ENCODE assay signal across 1 cellular context in the genomic region with DNA sequence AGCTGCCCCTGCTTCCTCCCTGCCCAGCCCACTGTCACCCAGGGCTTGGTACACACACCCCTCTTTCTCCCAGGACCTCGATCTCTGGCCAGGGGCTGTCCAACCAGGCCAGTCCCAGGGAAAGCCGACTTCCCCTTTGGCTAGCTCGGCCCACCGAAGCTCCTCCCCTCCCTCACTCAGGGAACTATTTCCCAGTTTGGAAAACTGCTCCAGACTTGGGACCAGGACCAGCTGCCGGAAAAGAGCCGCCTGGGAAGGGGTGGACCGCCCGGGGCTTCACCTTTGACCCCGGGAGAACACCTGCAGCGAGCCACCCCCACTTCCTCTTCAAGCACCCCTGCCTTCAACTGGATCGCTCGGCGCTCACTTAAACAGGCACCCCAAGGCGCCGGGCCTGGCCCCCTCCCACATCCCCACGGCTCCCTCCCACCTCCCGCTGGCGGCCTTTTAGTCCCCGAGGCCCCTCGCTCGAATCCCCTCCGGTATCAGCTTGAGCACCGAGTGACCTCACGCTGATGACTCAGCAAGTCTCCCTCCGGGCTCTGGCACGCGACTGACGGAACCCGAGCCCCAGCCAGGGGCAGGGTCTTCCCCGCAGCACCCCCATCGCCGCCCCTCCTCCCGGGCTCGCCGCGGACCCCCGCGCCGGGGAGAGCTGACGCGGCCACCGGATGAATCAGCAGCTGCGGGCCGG.
A peak's percentile ranks its signal among the peaks of the same experiment; 100 is the strongest.
TF ChIP-seq lines count a peak whose summit lies in the region.

No MANE protein-coding gene starts in this region.

TF ChIP-seq in K562, 482 proteins besides CTCF, POLR2A, EP300 and RAD21 (continued from another document and continues in another):
- TF ChIP-seq, protein P1, sequence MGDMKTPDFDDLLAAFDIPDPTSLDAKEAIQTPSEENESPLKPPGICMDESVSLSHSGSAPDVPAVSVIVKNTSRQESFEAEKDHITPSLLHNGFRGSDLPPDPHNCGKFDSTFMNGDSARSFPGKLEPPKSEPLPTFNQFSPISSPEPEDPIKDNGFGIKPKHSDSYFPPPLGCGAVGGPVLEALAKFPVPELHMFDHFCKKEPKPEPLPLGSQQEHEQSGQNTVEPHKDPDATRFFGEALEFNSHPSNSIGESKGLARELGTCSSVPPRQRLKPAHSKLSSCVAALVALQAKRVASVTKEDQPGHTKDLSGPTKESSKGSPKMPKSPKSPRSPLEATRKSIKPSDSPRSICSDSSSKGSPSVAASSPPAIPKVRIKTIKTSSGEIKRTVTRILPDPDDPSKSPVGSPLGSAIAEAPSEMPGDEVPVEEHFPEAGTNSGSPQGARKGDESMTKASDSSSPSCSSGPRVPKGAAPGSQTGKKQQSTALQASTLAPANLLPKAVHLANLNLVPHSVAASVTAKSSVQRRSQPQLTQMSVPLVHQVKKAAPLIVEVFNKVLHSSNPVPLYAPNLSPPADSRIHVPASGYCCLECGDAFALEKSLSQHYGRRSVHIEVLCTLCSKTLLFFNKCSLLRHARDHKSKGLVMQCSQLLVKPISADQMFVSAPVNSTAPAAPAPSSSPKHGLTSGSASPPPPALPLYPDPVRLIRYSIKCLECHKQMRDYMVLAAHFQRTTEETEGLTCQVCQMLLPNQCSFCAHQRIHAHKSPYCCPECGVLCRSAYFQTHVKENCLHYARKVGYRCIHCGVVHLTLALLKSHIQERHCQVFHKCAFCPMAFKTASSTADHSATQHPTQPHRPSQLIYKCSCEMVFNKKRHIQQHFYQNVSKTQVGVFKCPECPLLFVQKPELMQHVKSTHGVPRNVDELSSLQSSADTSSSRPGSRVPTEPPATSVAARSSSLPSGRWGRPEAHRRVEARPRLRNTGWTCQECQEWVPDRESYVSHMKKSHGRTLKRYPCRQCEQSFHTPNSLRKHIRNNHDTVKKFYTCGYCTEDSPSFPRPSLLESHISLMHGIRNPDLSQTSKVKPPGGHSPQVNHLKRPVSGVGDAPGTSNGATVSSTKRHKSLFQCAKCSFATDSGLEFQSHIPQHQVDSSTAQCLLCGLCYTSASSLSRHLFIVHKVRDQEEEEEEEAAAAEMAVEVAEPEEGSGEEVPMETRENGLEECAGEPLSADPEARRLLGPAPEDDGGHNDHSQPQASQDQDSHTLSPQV (IDR thresholded peaks at IDR 0.05), result peak; percentile 61; the same call in 1 of the 2 replicates
- TF ChIP-seq BHLHE40 (IDR thresholded peaks at IDR 0.05; ENCODE audit: low read length), result peak; percentile 96
- TF ChIP-seq GATAD2A (IDR thresholded peaks at IDR 0.05), result 0 out of 2 replicates have a peak, but pooled peaks have one; percentile 50
- TF ChIP-seq DPF2 (IDR thresholded peaks at IDR 0.05), result peak; percentile 80
- no peak for TF ChIP-seq YY1 (IDR thresholded peaks at IDR 0.05; ENCODE audit: borderline replicate concordance in 1 of 3, control insufficient read depth in 1 of 3, extremely low read depth in 1 of 3, insufficient read depth in 3 of 3, insufficient read length in 1 of 3, insufficient replicate concordance in 2 of 3, low read depth in 1 of 3, low read length in 2 of 3)
- peak; percentile 80 for TF ChIP-seq RBFOX2 (IDR thresholded peaks at IDR 0.05; ENCODE audit: low read depth, low read length)
- peak; percentile 73 for TF ChIP-seq SMARCA4 (IDR thresholded peaks at IDR 0.05)
- TF ChIP-seq, protein P2, sequence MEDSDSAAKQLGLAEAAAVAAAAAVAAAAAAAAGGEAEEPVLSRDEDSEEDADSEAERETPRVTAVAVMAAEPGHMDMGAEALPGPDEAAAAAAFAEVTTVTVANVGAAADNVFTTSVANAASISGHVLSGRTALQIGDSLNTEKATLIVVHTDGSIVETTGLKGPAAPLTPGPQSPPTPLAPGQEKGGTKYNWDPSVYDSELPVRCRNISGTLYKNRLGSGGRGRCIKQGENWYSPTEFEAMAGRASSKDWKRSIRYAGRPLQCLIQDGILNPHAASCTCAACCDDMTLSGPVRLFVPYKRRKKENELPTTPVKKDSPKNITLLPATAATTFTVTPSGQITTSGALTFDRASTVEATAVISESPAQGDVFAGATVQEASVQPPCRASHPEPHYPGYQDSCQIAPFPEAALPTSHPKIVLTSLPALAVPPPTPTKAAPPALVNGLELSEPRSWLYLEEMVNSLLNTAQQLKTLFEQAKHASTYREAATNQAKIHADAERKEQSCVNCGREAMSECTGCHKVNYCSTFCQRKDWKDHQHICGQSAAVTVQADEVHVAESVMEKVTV (CRISPR knock-in tag; IDR thresholded peaks at IDR 0.05), result no peak
- TF ChIP-seq GATAD2B (IDR thresholded peaks at IDR 0.05; ENCODE audit: borderline replicate concordance), result peak; percentile 81; the same call in 1 of the 2 replicates
- TF ChIP-seq, protein P3, sequence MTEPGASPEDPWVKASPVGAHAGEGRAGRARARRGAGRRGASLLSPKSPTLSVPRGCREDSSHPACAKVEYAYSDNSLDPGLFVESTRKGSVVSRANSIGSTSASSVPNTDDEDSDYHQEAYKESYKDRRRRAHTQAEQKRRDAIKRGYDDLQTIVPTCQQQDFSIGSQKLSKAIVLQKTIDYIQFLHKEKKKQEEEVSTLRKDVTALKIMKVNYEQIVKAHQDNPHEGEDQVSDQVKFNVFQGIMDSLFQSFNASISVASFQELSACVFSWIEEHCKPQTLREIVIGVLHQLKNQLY (CRISPR knock-in tag; conservative IDR thresholded peaks at IDR 0.05), result no peak
- TF ChIP-seq POLR2B (IDR thresholded peaks at IDR 0.05; ENCODE audit: low read depth, partially characterized antibody), result no peak
- peak; percentile 95 for TF ChIP-seq JUND (IDR thresholded peaks at IDR 0.05; ENCODE audit: borderline replicate concordance, low read depth, low read length)
- peak; percentile 89; the same call in 2 of the 3 replicates for TF ChIP-seq JUND (tag; IDR thresholded peaks at IDR 0.05; ENCODE audit: borderline replicate concordance, low read depth, low read length)
- TF ChIP-seq MYNN (IDR thresholded peaks at IDR 0.05), result peak; percentile 49
- no peak for TF ChIP-seq MYNN (CRISPR knock-in tag; IDR thresholded peaks at IDR 0.05)
- TF ChIP-seq NFIC (IDR thresholded peaks at IDR 0.05), result peak; percentile 27; the same call in 1 of the 2 replicates
- TF ChIP-seq, protein P4, sequence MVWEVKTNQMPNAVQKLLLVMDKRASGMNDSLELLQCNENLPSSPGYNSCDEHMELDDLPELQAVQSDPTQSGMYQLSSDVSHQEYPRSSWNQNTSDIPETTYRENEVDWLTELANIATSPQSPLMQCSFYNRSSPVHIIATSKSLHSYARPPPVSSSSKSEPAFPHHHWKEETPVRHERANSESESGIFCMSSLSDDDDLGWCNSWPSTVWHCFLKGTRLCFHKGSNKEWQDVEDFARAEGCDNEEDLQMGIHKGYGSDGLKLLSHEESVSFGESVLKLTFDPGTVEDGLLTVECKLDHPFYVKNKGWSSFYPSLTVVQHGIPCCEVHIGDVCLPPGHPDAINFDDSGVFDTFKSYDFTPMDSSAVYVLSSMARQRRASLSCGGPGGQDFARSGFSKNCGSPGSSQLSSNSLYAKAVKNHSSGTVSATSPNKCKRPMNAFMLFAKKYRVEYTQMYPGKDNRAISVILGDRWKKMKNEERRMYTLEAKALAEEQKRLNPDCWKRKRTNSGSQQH (CRISPR knock-in tag; IDR thresholded peaks at IDR 0.05), result no peak
- peak; percentile 31 for TF ChIP-seq BRD9 (IDR thresholded peaks at IDR 0.05; ENCODE audit: low read depth, partially characterized antibody)
- TF ChIP-seq ZNF444 (CRISPR knock-in tag; IDR thresholded peaks at IDR 0.05), result no peak
- no peak for TF ChIP-seq ZNF121 (CRISPR knock-in tag; conservative IDR thresholded peaks at IDR 0.05)
- TF ChIP-seq ATF7 (IDR thresholded peaks at IDR 0.05), result peak; percentile 92
- TF ChIP-seq TOE1 (IDR thresholded peaks at IDR 0.05; ENCODE audit: borderline replicate concordance), result no peak
- no peak for TF ChIP-seq TOE1 (CRISPR knock-in tag; IDR thresholded peaks at IDR 0.05; ENCODE audit: borderline replicate concordance, low read depth)
- no peak for TF ChIP-seq PHB (CRISPR knock-in tag; IDR thresholded peaks at IDR 0.05)
- TF ChIP-seq, protein P5, sequence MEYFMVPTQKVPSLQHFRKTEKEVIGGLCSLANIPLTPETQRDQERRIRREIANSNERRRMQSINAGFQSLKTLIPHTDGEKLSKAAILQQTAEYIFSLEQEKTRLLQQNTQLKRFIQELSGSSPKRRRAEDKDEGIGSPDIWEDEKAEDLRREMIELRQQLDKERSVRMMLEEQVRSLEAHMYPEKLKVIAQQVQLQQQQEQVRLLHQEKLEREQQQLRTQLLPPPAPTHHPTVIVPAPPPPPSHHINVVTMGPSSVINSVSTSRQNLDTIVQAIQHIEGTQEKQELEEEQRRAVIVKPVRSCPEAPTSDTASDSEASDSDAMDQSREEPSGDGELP (CRISPR knock-in tag; IDR thresholded peaks at IDR 0.05; ENCODE audit: borderline replicate concordance), result peak; percentile 68; the same call in 1 of the 2 replicates
- no peak for TF ChIP-seq SMARCB1 (IDR thresholded peaks at IDR 0.05; ENCODE audit: insufficient read length, low read depth)
- TF ChIP-seq NCOR1 (IDR thresholded peaks at IDR 0.05), result peak; percentile 67
- TF ChIP-seq TRIM24 (IDR thresholded peaks at IDR 0.05), result peak in 1 of 2 experiments; percentile 20; a peak in 1 of 4 replicates
- no peak for TF ChIP-seq FOXA1 (IDR thresholded peaks at IDR 0.05; ENCODE audit: borderline replicate concordance)
- TF ChIP-seq BRD4 (IDR thresholded peaks at IDR 0.05), result peak; percentile 61; the same call in 1 of the 2 replicates
- no peak for TF ChIP-seq PYGO2 (tag; IDR thresholded peaks at IDR 0.05)
- no peak for TF ChIP-seq E2F3 (CRISPR knock-in tag; IDR thresholded peaks at IDR 0.05)
- TF ChIP-seq FOXP1 (CRISPR knock-in tag; IDR thresholded peaks at IDR 0.05), result no peak
- TF ChIP-seq KLF1 (tag; IDR thresholded peaks at IDR 0.05), result no peak
- no peak for TF ChIP-seq RFX1 (IDR thresholded peaks at IDR 0.05)
- peak; percentile 41; the same call in 1 of the 2 replicates for TF ChIP-seq L3MBTL2 (IDR thresholded peaks at IDR 0.05)
- TF ChIP-seq ZNF197 (CRISPR knock-in tag; IDR thresholded peaks at IDR 0.05; ENCODE audit: low read depth), result no peak
- peak; percentile 84 for TF ChIP-seq CHD4 (IDR thresholded peaks at IDR 0.05; ENCODE audit: insufficient read depth, insufficient replicate concordance, low read depth, low read length, poor library complexity, severe bottlenecking)
- no peak for TF ChIP-seq MIER1 (IDR thresholded peaks at IDR 0.05; ENCODE audit: low read depth)
- TF ChIP-seq MTA1 (IDR thresholded peaks at IDR 0.05; ENCODE audit: borderline replicate concordance), result peak; percentile 60
- TF ChIP-seq, protein P6, sequence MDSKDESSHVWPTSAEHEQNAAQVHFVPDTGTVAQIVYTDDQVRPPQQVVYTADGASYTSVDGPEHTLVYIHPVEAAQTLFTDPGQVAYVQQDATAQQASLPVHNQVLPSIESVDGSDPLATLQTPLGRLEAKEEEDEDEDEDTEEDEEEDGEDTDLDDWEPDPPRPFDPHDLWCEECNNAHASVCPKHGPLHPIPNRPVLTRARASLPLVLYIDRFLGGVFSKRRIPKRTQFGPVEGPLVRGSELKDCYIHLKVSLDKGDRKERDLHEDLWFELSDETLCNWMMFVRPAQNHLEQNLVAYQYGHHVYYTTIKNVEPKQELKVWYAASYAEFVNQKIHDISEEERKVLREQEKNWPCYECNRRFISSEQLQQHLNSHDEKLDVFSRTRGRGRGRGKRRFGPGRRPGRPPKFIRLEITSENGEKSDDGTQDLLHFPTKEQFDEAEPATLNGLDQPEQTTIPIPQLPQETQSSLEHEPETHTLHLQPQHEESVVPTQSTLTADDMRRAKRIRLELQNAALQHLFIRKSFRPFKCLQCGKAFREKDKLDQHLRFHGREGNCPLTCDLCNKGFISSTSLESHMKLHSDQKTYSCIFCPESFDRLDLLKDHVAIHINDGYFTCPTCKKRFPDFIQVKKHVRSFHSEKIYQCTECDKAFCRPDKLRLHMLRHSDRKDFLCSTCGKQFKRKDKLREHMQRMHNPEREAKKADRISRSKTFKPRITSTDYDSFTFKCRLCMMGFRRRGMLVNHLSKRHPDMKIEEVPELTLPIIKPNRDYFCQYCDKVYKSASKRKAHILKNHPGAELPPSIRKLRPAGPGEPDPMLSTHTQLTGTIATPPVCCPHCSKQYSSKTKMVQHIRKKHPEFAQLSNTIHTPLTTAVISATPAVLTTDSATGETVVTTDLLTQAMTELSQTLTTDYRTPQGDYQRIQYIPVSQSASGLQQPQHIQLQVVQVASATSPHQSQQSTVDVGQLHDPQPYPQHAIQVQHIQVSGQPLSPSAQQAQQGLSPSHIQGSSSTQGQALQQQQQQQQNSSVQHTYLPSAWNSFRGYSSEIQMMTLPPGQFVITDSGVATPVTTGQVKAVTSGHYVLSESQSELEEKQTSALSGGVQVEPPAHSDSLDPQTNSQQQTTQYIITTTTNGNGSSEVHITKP (IDR thresholded peaks at IDR 0.05; ENCODE audit: partially characterized antibody), result peak; percentile 35
- TF ChIP-seq CBFA2T3 (IDR thresholded peaks at IDR 0.05), result peak; percentile 37
- TF ChIP-seq ETS2 (tag; IDR thresholded peaks at IDR 0.05; ENCODE audit: borderline replicate concordance, poor library complexity, severe bottlenecking), result no peak
- TF ChIP-seq PRMT5 (CRISPR knock-in tag; IDR thresholded peaks at IDR 0.05), result no peak
- TF ChIP-seq, protein P7, sequence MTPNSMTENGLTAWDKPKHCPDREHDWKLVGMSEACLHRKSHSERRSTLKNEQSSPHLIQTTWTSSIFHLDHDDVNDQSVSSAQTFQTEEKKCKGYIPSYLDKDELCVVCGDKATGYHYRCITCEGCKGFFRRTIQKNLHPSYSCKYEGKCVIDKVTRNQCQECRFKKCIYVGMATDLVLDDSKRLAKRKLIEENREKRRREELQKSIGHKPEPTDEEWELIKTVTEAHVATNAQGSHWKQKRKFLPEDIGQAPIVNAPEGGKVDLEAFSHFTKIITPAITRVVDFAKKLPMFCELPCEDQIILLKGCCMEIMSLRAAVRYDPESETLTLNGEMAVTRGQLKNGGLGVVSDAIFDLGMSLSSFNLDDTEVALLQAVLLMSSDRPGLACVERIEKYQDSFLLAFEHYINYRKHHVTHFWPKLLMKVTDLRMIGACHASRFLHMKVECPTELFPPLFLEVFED (CRISPR knock-in tag; conservative IDR thresholded peaks at IDR 0.05), result no peak
- TF ChIP-seq NCOA4 (IDR thresholded peaks at IDR 0.05; ENCODE audit: partially characterized antibody), result no peak
- TF ChIP-seq BCOR (IDR thresholded peaks at IDR 0.05), result 0 out of 2 replicates have a peak, but pooled peaks have one; percentile 46
- no peak for TF ChIP-seq ATF1 (CRISPR knock-in tag; IDR thresholded peaks at IDR 0.05)
- TF ChIP-seq ATF1 (tag; IDR thresholded peaks at IDR 0.05), result peak; percentile 73
- peak; percentile 69; the same call in 1 of the 2 replicates for TF ChIP-seq POLR2G (IDR thresholded peaks at IDR 0.05; ENCODE audit: low read depth, low read length)
- no peak for TF ChIP-seq ZSCAN32 (CRISPR knock-in tag; IDR thresholded peaks at IDR 0.05)
- TF ChIP-seq ZFX (CRISPR knock-in tag; IDR thresholded peaks at IDR 0.05), result no peak; the same call in 1 of the 2 replicates
- TF ChIP-seq CXXC5 (CRISPR knock-in tag; IDR thresholded peaks at IDR 0.05), result peak; percentile 62
- TF ChIP-seq JUN (IDR thresholded peaks at IDR 0.05; ENCODE audit: borderline replicate concordance, low read depth, low read length), result peak; percentile 81
- TF ChIP-seq JUN (CRISPR knock-in tag; IDR thresholded peaks at IDR 0.05; ENCODE audit: borderline replicate concordance), result no peak
- no peak for TF ChIP-seq HNRNPUL1 (IDR thresholded peaks at IDR 0.05; ENCODE audit: low read length)
- no peak for TF ChIP-seq HSF4 (CRISPR knock-in tag; IDR thresholded peaks at IDR 0.05; ENCODE audit: borderline replicate concordance)
